ENCODE assay signal across 20 cellular contexts in the genomic region with DNA sequence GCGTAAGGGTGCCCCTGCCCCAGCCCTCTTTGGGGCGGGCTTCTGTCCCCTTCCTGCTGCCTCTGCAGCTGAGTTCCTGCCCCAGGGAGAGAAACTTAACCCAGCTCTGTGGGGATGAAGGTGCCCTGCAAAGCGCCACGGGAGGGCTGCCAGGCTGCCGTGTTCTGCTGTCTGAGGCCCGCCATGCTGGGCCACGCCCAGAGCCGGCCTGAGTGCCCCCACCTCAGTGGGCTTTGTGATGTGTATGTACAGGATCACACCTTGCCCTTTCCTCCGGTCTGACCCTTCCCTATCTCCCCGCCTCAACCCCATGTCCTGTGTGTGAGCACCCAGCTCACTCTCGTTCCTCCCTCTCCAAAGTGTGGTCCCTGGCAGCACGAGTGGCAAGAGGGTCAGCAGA. TPM values are rescaled to one million over a fixed set of nuclear protein-coding genes. Genes with fewer than 3 reads are reported as not detected.
DNase-seq lines count a peak whose midpoint lies in the region; ATAC-seq, FAIRE-seq and TF ChIP-seq lines count a peak whose summit lies in the region.
"Had no signal": no experiment of that assay in that cellular context is flagged by ENCODE, and none has a peak within 500 bp of the region (broad histone marks: within the 10 kb centered on the region; RNA-seq: fewer than 3 reads in every experiment).

No MANE protein-coding gene starts in this region.

- no peak overlapping the region for H3K4ac ChIP-seq in H1 (replicated peaks; ENCODE audit: insufficient read length, low read depth, low read length)
- no peak overlapping the region for H3K4ac ChIP-seq in neuronal stem cell (ENCODE audit: low read length)

- H4K5ac ChIP-seq in H1 (ENCODE audit: insufficient read length, low read depth, low read length): no peak overlapping the region

- H4K91ac ChIP-seq in H1 (replicated peaks; ENCODE audit: insufficient read length, low read length) (no peak overlapping the region), neuronal stem cell (ENCODE audit: low read depth, low read length, poor library complexity) (no peak overlapping the region)

- TF ChIP-seq CTCF in right atrium auricular region (IDR thresholded peaks at IDR 0.05) (no peak), H1 (IDR thresholded peaks at IDR 0.05; ENCODE audit: control extremely low read depth in 1 of 3, insufficient read depth in 1 of 3, low read depth in 1 of 3, low read length in 3 of 3) (no peak), stomach (IDR thresholded peaks at IDR 0.05) (no peak)

- H3K9me3 Mint-ChIP-seq in stimulated activated effector memory CD8-positive, alpha-beta T cell treated with anti-CD3 and anti-CD28 coated beads, Interleukin-12 subunit alpha, Interleukin-12 subunit beta, amount 100 ng/mL, for 72 hours: no peaks in the 10 kb centered on the region
- H3K9me3 Mint-ChIP-seq: CD4-positive, alpha-beta T cell; GM23338; H9 had no signal

- H3K4me1 Mint-ChIP-seq in stimulated activated effector memory CD8-positive, alpha-beta T cell treated with anti-CD3 and anti-CD28 coated beads, Interleukin-12 subunit alpha, Interleukin-12 subunit beta, amount 100 ng/mL, for 72 hours: no peaks in the 10 kb centered on the region
- H3K4me1 Mint-ChIP-seq: H9 had no signal

- no peaks in the 10 kb centered on the region for H3K36me3 ChIP-seq in right atrium auricular region
- no peaks in the 10 kb centered on the region for H3K36me3 ChIP-seq in H1 (ENCODE audit: control insufficient read depth in 2 of 4, insufficient read depth in 4 of 4, low read length in 3 of 4)
- H3K36me3 ChIP-seq in neuronal stem cell (replicated peaks in 1 of 2; ENCODE audit: control insufficient read depth in 2 of 2, insufficient read depth in 2 of 2, low read length in 2 of 2): no peaks in the 10 kb centered on the region
- no peaks in the 10 kb centered on the region for H3K36me3 ChIP-seq in stomach

- peak overlapping the region; percentile 84 for H3K27ac Mint-ChIP-seq in stimulated activated effector memory CD8-positive, alpha-beta T cell treated with anti-CD3 and anti-CD28 coated beads, Interleukin-12 subunit alpha, Interleukin-12 subunit beta, amount 100 ng/mL, for 72 hours
- H3K27ac Mint-ChIP-seq: CD4-positive, alpha-beta T cell; GM23338 had no signal

- no peak for TF ChIP-seq EP300 in H1 (IDR thresholded peaks at IDR 0.05; ENCODE audit: borderline replicate concordance in 1 of 2, low read depth in 2 of 2, low read length in 2 of 2)
- no peak for TF ChIP-seq EP300 in stomach (IDR thresholded peaks at IDR 0.05)

- H3K14ac ChIP-seq in H1 (ENCODE audit: insufficient read length) (no peak overlapping the region), neuronal stem cell (ENCODE audit: low read length) (no peak overlapping the region)

- ATAC-seq in Right ventricle myocardium inferior: no peak
- ATAC-seq in stimulated activated effector memory CD8-positive, alpha-beta T cell treated with anti-CD3 and anti-CD28 coated beads, Interleukin-12 subunit alpha, Interleukin-12 subunit beta, amount 100 ng/mL, for 72 hours: no peak
- ATAC-seq: GM23338, HepG2 had no signal

- H3K18ac ChIP-seq in H1 (ENCODE audit: extremely low read depth, low read length) (no peak overlapping the region; the same call in 1 of the 2 replicates), neuronal stem cell (ENCODE audit: low read length) (peak overlapping the region; percentile 53)

- no peak overlapping the region for H3K56ac ChIP-seq in H1 (replicated peaks; ENCODE audit: insufficient read length, low read depth, low read length)

- H3K4me3 Mint-ChIP-seq in stimulated activated effector memory CD8-positive, alpha-beta T cell treated with anti-CD3 and anti-CD28 coated beads, Interleukin-12 subunit alpha, Interleukin-12 subunit beta, amount 100 ng/mL, for 72 hours: no peak overlapping the region
- H3K4me3 Mint-ChIP-seq: CD4-positive, alpha-beta T cell; GM23338; H9 had no signal

- H3K4me2 ChIP-seq in H1 (ENCODE audit: insufficient read depth in 1 of 2, low read depth in 2 of 2, low read length in 2 of 2): no peak overlapping the region
- H3K4me2 ChIP-seq in neuronal stem cell (ENCODE audit: insufficient read depth, low read length, poor library complexity, severe bottlenecking): no peak overlapping the region
- H3K4me2 ChIP-seq: A549, GM23338 had no signal

- H3K4me1 ChIP-seq in right atrium auricular region (no peaks in the 10 kb centered on the region), H1 (replicated peaks in 1 of 4; ENCODE audit: control insufficient read depth in 3 of 4, insufficient read depth in 4 of 4, low read length in 3 of 4) (no peaks in the 10 kb centered on the region; a peak in 1 of 7 replicates), neuronal stem cell (ENCODE audit: control insufficient read depth in 2 of 2, insufficient read depth in 1 of 2, low read depth in 1 of 2, low read length in 2 of 2) (no peaks in the 10 kb centered on the region), stomach (peaks cover 0 to 4% (median 0%) of the 10 kb centered on the region in 4 donors)
- H3K4me1 ChIP-seq: A549, Caco-2 had no signal

- H4K20me1 ChIP-seq in H1 (replicated peaks in 1 of 2; ENCODE audit: control insufficient read depth in 1 of 2, insufficient read depth in 2 of 2, low read length in 2 of 2): no peaks in the 10 kb centered on the region

- H3K79me2 ChIP-seq in H1 (ENCODE audit: control insufficient read depth in 1 of 2, insufficient read depth in 2 of 2, low read length in 2 of 2): no peaks in the 10 kb centered on the region

- no peak overlapping the region for H4K8ac ChIP-seq in H1 (ENCODE audit: extremely low read depth, insufficient read depth, low read length)
- H4K8ac ChIP-seq in neuronal stem cell (ENCODE audit: low read depth, low read length): no peak overlapping the region

- H2BK20ac ChIP-seq in H1 (ENCODE audit: low read length): no peak overlapping the region

- H3K4me3 ChIP-seq in right atrium auricular region: no peak overlapping the region
- no peak overlapping the region for H3K4me3 ChIP-seq in H1 (ENCODE audit: extremely low read depth in 1 of 4, insufficient read depth in 2 of 4, low read depth in 3 of 4, low read length in 4 of 4)
- no peak overlapping the region for H3K4me3 ChIP-seq in neuronal stem cell (ENCODE audit: low read length in 2 of 2)
- no peak overlapping the region for H3K4me3 ChIP-seq in stomach
- H3K4me3 ChIP-seq: A549, GM23338 had no signal

- intact Hi-C loops in Right ventricle myocardium inferior (cut with DNase I) (no loop called here), stomach (cut with DNase I; ENCODE audit: low total_unique reads) (no loop called here)

- no peak for FAIRE-seq in H1 (lab: Jason Lieb, UNC)
- FAIRE-seq: A549, D721Med, G401.6, HepG2 had no signal

- H3K9me3 ChIP-seq in right atrium auricular region (no peaks in the 10 kb centered on the region), H1 (ENCODE audit: insufficient read depth in 2 of 2, low read depth in 1 of 2, low read length in 1 of 2) (no peaks in the 10 kb centered on the region), neuronal stem cell (replicated peaks in 1 of 2; ENCODE audit: control insufficient read depth in 2 of 2, insufficient read depth in 1 of 2, low read depth in 1 of 2, low read length in 2 of 2) (no peaks in the 10 kb centered on the region), stomach (no peaks in the 10 kb centered on the region)
- H3K9me3 ChIP-seq: A549, Caco-2 had no signal

- no peaks in the 10 kb centered on the region for H3K36me3 Mint-ChIP-seq in stimulated activated effector memory CD8-positive, alpha-beta T cell treated with anti-CD3 and anti-CD28 coated beads, Interleukin-12 subunit alpha, Interleukin-12 subunit beta, amount 100 ng/mL, for 72 hours

- POLR2A ChIA-PET in H1 (lab: Charles Lee; ENCODE audit: partially characterized antibody): interaction anchor here (0.6 kb wide), 1 partner anchor 15 kb away, joined by 3 read pairs; no protein-coding TSS in a partner anchor

- CTCF ChIA-PET in H1 (lab: Charles Lee; ENCODE audit: partially characterized antibody): interaction anchor here (1.0 kb wide), 1 partner anchor 11 kb away, joined by 3 read pairs; no protein-coding TSS in a partner anchor

- DNase-seq in Right ventricle myocardium inferior (ENCODE audit: missing footprints) (peak; percentile 27), right atrium auricular region (ENCODE audit: low spot score) (no peak), H1 (ENCODE audit: low read depth in 1 of 2, low spot score in 2 of 2) (no peak), neuronal stem cell (ENCODE audit: low spot score) (no peak), stomach (no peak), NCI-H526 (lab: John Stamatoyannopoulos, UW) (no peak), hepatic stellate cell (ENCODE audit: low spot score) (no peak)
- no peak for DNase-seq in stimulated activated effector memory CD8-positive, alpha-beta T cell treated with anti-CD3 and anti-CD28 coated beads, Interleukin-12 subunit alpha, Interleukin-12 subunit beta, amount 100 ng/mL, for 72 hours (ENCODE audit: low spot score in 2 of 2)
- DNase-seq: AML-193; Caco-2; CD4-positive, alpha-beta T cell; H9 had no signal

- H2BK12ac ChIP-seq in H1 (ENCODE audit: low read depth, low read length): peak overlapping the region; percentile 77; the same call in 1 of the 2 replicates
- no peak overlapping the region for H2BK12ac ChIP-seq in neuronal stem cell (ENCODE audit: low read length)

- H3K27ac ChIP-seq in right atrium auricular region (no peak overlapping the region), H1 (ENCODE audit: low read depth, low read length) (no peak overlapping the region), neuronal stem cell (replicated peaks; ENCODE audit: low read length) (no peak overlapping the region), stomach (no peak overlapping the region)
- H3K27ac ChIP-seq: 22Rv1, A549, C4-2B had no signal

- no peak overlapping the region for H2BK120ac ChIP-seq in H1 (replicated peaks; ENCODE audit: low read depth, low read length)
- H2BK120ac ChIP-seq in neuronal stem cell (ENCODE audit: low read depth, low read length): no peak overlapping the region

- H2BK5ac ChIP-seq in H1 (ENCODE audit: low read depth, low read length): 0 out of 2 replicates have a peak overlapping the region, but pooled peaks have one; percentile 44
- H2BK5ac ChIP-seq in neuronal stem cell (ENCODE audit: low read length): no peak overlapping the region

- H3K9ac ChIP-seq in H1 (replicated peaks in 1 of 4; ENCODE audit: extremely low read depth in 1 of 4, low read depth in 3 of 4, low read length in 3 of 4) (no peak overlapping the region), neuronal stem cell (ENCODE audit: low read depth, low read length, poor library complexity) (no peak overlapping the region)

- no peak for TF ChIP-seq RAD21 in H1 (IDR thresholded peaks at IDR 0.05 in 1 of 2, conservative IDR thresholded peaks at IDR 0.05 in 1 of 2; ENCODE audit: low read depth in 2 of 2, low read length in 2 of 2)

- 81% methylated on average over 10 of the region's 12 CpGs; no CpG with 5 or more reads in 1 of the 2 experiments for WGBS in H1 (ENCODE audit: extremely low coverage in 1 of 2, insufficient coverage in 1 of 2, insufficient read length in 1 of 2, insufficient replicate concordance in 2 of 2, low coverage in 1 of 2, low lambda C conversion rate in 2 of 2, missing lambda C conversion rate in 1 of 2), 2 experiments
- no CpG with 5 or more reads among the region's 12 CpGs for WGBS in neuronal stem cell (ENCODE audit: extremely low coverage in 2 of 2, insufficient read length in 2 of 2, insufficient replicate concordance in 1 of 2), 2 donors
- 57 to 72% (median 62%) methylated on average over 11 to 12 of the region's 12 CpGs for WGBS in stomach, 5 donors

- no peak overlapping the region for H3K23ac ChIP-seq in H1 (ENCODE audit: insufficient read length)
- H3K23ac ChIP-seq in neuronal stem cell (ENCODE audit: low read depth, low read length, poor library complexity): peak overlapping the region; percentile 37

- H2BK15ac ChIP-seq in H1 (ENCODE audit: low read length) (0 out of 2 replicates have a peak overlapping the region, but pooled peaks have one; percentile 46), neuronal stem cell (ENCODE audit: low read length) (peak overlapping the region; percentile 58)

- no peaks in the 10 kb centered on the region for H3K27me3 ChIP-seq in right atrium auricular region
- peaks cover 0 to 4% (median 0%) of the 10 kb centered on the region in 4 experiments; a peak in 1 of 7 replicates for H3K27me3 ChIP-seq in H1 (replicated peaks in 1 of 4; ENCODE audit: control insufficient read depth in 3 of 4, extremely low read depth in 1 of 4, insufficient read depth in 3 of 4, low read length in 3 of 4)
- peaks cover 0 to 14% (median 0%) of the 10 kb centered on the region in 3 experiments for H3K27me3 ChIP-seq in neuronal stem cell (ENCODE audit: control insufficient read depth in 3 of 3, insufficient read depth in 3 of 3, low read depth in 1 of 3, low read length in 3 of 3)
- H3K27me3 ChIP-seq in stomach: peaks cover 0 to 16% (median 0%) of the 10 kb centered on the region in 3 donors

- H2AK5ac ChIP-seq in H1 (ENCODE audit: low read depth, low read length): 0 out of 2 replicates have a peak overlapping the region, but pooled peaks have one; percentile 53
- H2AK5ac ChIP-seq in neuronal stem cell (ENCODE audit: low read depth, low read length): no peak overlapping the region

- H3K23me2 ChIP-seq in H1 (ENCODE audit: low read depth, low read length): no peaks in the 10 kb centered on the region

- TF ChIP-seq POLR2A in H1 (IDR thresholded peaks at IDR 0.05; ENCODE audit: control extremely low read depth in 1 of 2, low read depth in 2 of 2, low read length in 2 of 2) (no peak), stomach (IDR thresholded peaks at IDR 0.05) (no peak)

- H2AFZ ChIP-seq in H1 (ENCODE audit: low read length) (no peak overlapping the region), neuronal stem cell (ENCODE audit: low read length) (no peak overlapping the region)
- H2AFZ ChIP-seq: GM23338 had no signal

- H3K79me1 ChIP-seq in H1 (ENCODE audit: low read depth, low read length) (no peaks in the 10 kb centered on the region), neuronal stem cell (ENCODE audit: low read depth, low read length) (no peaks in the 10 kb centered on the region)

RNA-seq across cellular contexts. Expression of a gene that starts 22.6 kb away (rescaled TPM):
- total RNA-seq in Right ventricle myocardium inferior (15.0 TPM), right atrium auricular region (10 to 100 TPM in 1 of 2 donors, 1 to 10 TPM in 1; 5.9 to 16.4 TPM), stomach (10 to 100 TPM in 4 of 5 donors, 1 to 10 TPM in 1; 3.1 to 29.1 (median 15.2) TPM)
- 35.6 and 38.5 TPM in 2 replicates for total RNA-seq in H1 (2021; fragmentation: NEBNext Ultra II Directional; extraction: Animal tissue kit (Norgen Biotek cat#: 25700))
- polyA plus RNA-seq in H1 (2011; rRNA removed) (13.8 and 18.9 TPM in 2 replicates), stomach (1 to 10 TPM; 6.4 to 7.5 (median 7.2) TPM)
- 5.7 TPM for polyA plus RNA-seq in H1 (2011; cell fraction: cytosol; rRNA removed)
- 15.1 TPM for polyA plus RNA-seq in H1 (2011; cell fraction: nucleus; rRNA removed)
- polyA plus RNA-seq in H1 (2012, experiment 1 of 2): 17.6 to 27.7 TPM (median 24.3 TPM) in 4 replicates
- 24.9 TPM for polyA plus RNA-seq in H1 (2012, experiment 2 of 2)
- polyA plus RNA-seq in H1 (2013, experiment 1 of 2): 23.9 TPM
- 24.3 TPM for polyA plus RNA-seq in H1 (2013, experiment 2 of 2)
- 14.5 and 15.8 TPM in 2 replicates for polyA minus RNA-seq in H1 (2011; rRNA and poly(A)+ RNA removed)
- 23.3 TPM for polyA minus RNA-seq in H1 (2011; cell fraction: cytosol; rRNA and poly(A)+ RNA removed)
- polyA minus RNA-seq in H1 (2011; cell fraction: nucleus; rRNA and poly(A)+ RNA removed): 21.6 TPM
- 5.9 TPM for polyA plus RNA-seq in neuronal stem cell (2013, experiment 1 of 2)
- polyA plus RNA-seq in neuronal stem cell (2013, experiment 2 of 2): 5.5 TPM

RNA-seq across cellular contexts. Expression of a gene that starts 33.9 kb away (rescaled TPM):
- total RNA-seq in Right ventricle myocardium inferior (not detected), right atrium auricular region (not detected), stomach (not detected)
- 0.35 TPM in 1 of 2 replicates, not detected in the other for total RNA-seq in H1 (2021; fragmentation: NEBNext Ultra II Directional; extraction: Animal tissue kit (Norgen Biotek cat#: 25700))
- polyA plus RNA-seq in H1 (2011; rRNA removed) (0.14 and 0.17 TPM in 2 replicates), stomach (not detected)
- 0.22 TPM for polyA plus RNA-seq in H1 (2011; cell fraction: cytosol; rRNA removed)
- 0.11 TPM for polyA plus RNA-seq in H1 (2011; cell fraction: nucleus; rRNA removed)
- polyA plus RNA-seq in H1 (2012, experiment 1 of 2): 0.15 to 0.61 TPM (median 0.42 TPM) in 4 replicates
- not detected for polyA plus RNA-seq in H1 (2012, experiment 2 of 2)
- polyA plus RNA-seq in H1 (2013, experiment 1 of 2): 0.99 TPM
- polyA plus RNA-seq in H1 (2013, experiment 2 of 2): 0.75 TPM
- not detected in 2 replicates for polyA minus RNA-seq in H1 (2011; rRNA and poly(A)+ RNA removed)
- not detected for polyA minus RNA-seq in H1 (2011; cell fraction: cytosol; rRNA and poly(A)+ RNA removed)
- polyA minus RNA-seq in H1 (2011; cell fraction: nucleus; rRNA and poly(A)+ RNA removed): 0.30 TPM
- polyA plus RNA-seq in neuronal stem cell (2013, experiment 1 of 2): not detected
- not detected for polyA plus RNA-seq in neuronal stem cell (2013, experiment 2 of 2)
- total RNA-seq: Caco-2; CD4-positive, alpha-beta T cell; H9; HepG2 had no signal
- polyA plus RNA-seq: A549, BJ, HepG2 had no signal

RNA-seq across cellular contexts. Expression of a gene that starts 58.4 kb away (rescaled TPM):
- total RNA-seq in Right ventricle myocardium inferior (not detected), right atrium auricular region (not detected), stomach (under 1 TPM in 1 of 5 donors, not detected in 4; 0.18 TPM)
- total RNA-seq in H1 (2021; fragmentation: NEBNext Ultra II Directional; extraction: Animal tissue kit (Norgen Biotek cat#: 25700)): 0.69 and 0.73 TPM in 2 replicates
- polyA plus RNA-seq in H1 (2011; rRNA removed) (0.20 and 0.27 TPM in 2 replicates), stomach (under 1 TPM in 1 of 3 donors, not detected in 2; 0.03 TPM)
- 0.58 TPM for polyA plus RNA-seq in H1 (2011; cell fraction: cytosol; rRNA removed)
- 0.74 TPM for polyA plus RNA-seq in H1 (2011; cell fraction: nucleus; rRNA removed)
- 0.25 to 0.81 TPM (median 0.51 TPM) in 4 replicates for polyA plus RNA-seq in H1 (2012, experiment 1 of 2)
- polyA plus RNA-seq in H1 (2012, experiment 2 of 2): 0.14 TPM
- 0.77 TPM for polyA plus RNA-seq in H1 (2013, experiment 1 of 2)
- 0.85 TPM for polyA plus RNA-seq in H1 (2013, experiment 2 of 2)
- polyA minus RNA-seq in H1 (2011; rRNA and poly(A)+ RNA removed): 0.47 and 0.68 TPM in 2 replicates
- polyA minus RNA-seq in H1 (2011; cell fraction: cytosol; rRNA and poly(A)+ RNA removed): not detected
- polyA minus RNA-seq in H1 (2011; cell fraction: nucleus; rRNA and poly(A)+ RNA removed): not detected
- polyA plus RNA-seq in neuronal stem cell (2013, experiment 1 of 2): 0.04 TPM
- polyA plus RNA-seq in neuronal stem cell (2013, experiment 2 of 2): 0.03 TPM
- total RNA-seq: Caco-2; CD4-positive, alpha-beta T cell; HepG2 had no signal
- polyA plus RNA-seq: BJ had no signal
